In the genomic region with DNA sequence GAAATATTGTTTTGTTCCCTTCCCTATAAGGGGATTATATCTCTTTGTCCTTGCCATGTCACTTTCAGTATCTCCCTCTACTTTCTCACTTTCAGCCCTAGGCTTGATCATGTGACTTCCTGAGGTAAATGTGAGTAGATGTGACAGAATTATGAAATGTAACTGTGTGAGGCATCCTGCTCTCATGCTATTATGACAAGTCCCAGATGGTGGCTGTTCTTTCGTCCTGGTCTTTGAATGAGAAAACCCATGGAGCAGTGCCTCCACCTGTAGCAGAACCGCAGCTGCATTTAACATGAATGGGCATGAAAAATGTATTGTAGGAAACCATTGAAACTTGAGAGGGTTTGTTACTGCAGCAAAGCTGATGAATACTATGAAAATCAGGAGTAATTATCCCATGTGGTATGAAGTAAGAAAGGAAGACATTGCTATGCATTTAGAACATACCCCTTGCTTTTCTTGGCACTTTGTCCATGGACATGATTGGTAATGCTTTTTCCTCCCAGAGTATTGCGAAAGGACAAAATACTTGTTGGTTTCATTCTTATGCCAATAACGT, we compare ENCODE assay signal across 1 cellular context.
TF ChIP-seq lines count a peak whose summit lies in the region.

No MANE protein-coding gene starts in this region.

TF ChIP-seq in GM12878, 131 proteins besides CTCF, POLR2A, EP300 and RAD21 (continued from another document):
- TF ChIP-seq, protein P1, sequence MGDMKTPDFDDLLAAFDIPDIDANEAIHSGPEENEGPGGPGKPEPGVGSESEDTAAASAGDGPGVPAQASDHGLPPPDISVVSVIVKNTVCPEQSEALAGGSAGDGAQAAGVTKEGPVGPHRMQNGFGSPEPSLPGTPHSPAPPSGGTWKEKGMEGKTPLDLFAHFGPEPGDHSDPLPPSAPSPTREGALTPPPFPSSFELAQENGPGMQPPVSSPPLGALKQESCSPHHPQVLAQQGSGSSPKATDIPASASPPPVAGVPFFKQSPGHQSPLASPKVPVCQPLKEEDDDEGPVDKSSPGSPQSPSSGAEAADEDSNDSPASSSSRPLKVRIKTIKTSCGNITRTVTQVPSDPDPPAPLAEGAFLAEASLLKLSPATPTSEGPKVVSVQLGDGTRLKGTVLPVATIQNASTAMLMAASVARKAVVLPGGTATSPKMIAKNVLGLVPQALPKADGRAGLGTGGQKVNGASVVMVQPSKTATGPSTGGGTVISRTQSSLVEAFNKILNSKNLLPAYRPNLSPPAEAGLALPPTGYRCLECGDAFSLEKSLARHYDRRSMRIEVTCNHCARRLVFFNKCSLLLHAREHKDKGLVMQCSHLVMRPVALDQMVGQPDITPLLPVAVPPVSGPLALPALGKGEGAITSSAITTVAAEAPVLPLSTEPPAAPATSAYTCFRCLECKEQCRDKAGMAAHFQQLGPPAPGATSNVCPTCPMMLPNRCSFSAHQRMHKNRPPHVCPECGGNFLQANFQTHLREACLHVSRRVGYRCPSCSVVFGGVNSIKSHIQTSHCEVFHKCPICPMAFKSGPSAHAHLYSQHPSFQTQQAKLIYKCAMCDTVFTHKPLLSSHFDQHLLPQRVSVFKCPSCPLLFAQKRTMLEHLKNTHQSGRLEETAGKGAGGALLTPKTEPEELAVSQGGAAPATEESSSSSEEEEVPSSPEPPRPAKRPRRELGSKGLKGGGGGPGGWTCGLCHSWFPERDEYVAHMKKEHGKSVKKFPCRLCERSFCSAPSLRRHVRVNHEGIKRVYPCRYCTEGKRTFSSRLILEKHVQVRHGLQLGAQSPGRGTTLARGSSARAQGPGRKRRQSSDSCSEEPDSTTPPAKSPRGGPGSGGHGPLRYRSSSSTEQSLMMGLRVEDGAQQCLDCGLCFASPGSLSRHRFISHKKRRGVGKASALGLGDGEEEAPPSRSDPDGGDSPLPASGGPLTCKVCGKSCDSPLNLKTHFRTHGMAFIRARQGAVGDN (IDR thresholded peaks at IDR 0.05) = no peak
- TF ChIP-seq ZZZ3 (IDR thresholded peaks at IDR 0.05; ENCODE audit: control insufficient read depth, insufficient read length, low read depth) (no peak), WRNIP1 (IDR thresholded peaks at IDR 0.05; ENCODE audit: borderline replicate concordance, low read depth, low read length) (no peak), NFIC (IDR thresholded peaks at IDR 0.05; ENCODE audit: low read depth, low read length) (no peak), JUND (IDR thresholded peaks at IDR 0.05; ENCODE audit: low read depth, low read length) (no peak), HDAC6 (IDR thresholded peaks at IDR 0.05; ENCODE audit: unreplicated experiment) (no peak), TCF12 (IDR thresholded peaks at IDR 0.05; ENCODE audit: low read depth, low read length) (peak; percentile 29; the same call in 1 of the 2 replicates), SUPT20H (IDR thresholded peaks at IDR 0.05; ENCODE audit: borderline replicate concordance, control insufficient read depth, low read depth, low read length) (no peak), MTA2 (IDR thresholded peaks at IDR 0.05; ENCODE audit: low read depth) (peak; percentile 38; the same call in 1 of the 2 replicates), SIX5 (IDR thresholded peaks at IDR 0.05; ENCODE audit: low read depth, low read length, severe bottlenecking) (no peak)
- TF ChIP-seq, protein P2, sequence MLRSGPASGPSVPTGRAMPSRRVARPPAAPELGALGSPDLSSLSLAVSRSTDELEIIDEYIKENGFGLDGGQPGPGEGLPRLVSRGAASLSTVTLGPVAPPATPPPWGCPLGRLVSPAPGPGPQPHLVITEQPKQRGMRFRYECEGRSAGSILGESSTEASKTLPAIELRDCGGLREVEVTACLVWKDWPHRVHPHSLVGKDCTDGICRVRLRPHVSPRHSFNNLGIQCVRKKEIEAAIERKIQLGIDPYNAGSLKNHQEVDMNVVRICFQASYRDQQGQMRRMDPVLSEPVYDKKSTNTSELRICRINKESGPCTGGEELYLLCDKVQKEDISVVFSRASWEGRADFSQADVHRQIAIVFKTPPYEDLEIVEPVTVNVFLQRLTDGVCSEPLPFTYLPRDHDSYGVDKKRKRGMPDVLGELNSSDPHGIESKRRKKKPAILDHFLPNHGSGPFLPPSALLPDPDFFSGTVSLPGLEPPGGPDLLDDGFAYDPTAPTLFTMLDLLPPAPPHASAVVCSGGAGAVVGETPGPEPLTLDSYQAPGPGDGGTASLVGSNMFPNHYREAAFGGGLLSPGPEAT (IDR thresholded peaks at IDR 0.05; ENCODE audit: low read depth) = 0 out of 2 replicates have a peak, but pooled peaks have one; percentile 34
- TF ChIP-seq, protein P3, sequence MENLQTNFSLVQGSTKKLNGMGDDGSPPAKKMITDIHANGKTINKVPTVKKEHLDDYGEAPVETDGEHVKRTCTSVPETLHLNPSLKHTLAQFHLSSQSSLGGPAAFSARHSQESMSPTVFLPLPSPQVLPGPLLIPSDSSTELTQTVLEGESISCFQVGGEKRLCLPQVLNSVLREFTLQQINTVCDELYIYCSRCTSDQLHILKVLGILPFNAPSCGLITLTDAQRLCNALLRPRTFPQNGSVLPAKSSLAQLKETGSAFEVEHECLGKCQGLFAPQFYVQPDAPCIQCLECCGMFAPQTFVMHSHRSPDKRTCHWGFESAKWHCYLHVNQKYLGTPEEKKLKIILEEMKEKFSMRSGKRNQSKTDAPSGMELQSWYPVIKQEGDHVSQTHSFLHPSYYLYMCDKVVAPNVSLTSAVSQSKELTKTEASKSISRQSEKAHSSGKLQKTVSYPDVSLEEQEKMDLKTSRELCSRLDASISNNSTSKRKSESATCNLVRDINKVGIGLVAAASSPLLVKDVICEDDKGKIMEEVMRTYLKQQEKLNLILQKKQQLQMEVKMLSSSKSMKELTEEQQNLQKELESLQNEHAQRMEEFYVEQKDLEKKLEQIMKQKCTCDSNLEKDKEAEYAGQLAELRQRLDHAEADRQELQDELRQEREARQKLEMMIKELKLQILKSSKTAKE (IDR thresholded peaks at IDR 0.05; ENCODE audit: low read depth, poor library complexity, severe bottlenecking) = no peak
- TF ChIP-seq, protein P4, sequence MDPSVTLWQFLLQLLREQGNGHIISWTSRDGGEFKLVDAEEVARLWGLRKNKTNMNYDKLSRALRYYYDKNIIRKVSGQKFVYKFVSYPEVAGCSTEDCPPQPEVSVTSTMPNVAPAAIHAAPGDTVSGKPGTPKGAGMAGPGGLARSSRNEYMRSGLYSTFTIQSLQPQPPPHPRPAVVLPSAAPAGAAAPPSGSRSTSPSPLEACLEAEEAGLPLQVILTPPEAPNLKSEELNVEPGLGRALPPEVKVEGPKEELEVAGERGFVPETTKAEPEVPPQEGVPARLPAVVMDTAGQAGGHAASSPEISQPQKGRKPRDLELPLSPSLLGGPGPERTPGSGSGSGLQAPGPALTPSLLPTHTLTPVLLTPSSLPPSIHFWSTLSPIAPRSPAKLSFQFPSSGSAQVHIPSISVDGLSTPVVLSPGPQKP (IDR thresholded peaks at IDR 0.05; ENCODE audit: low read depth, low read length) = no peak
